ENCODE assay signal across 14 cellular contexts in genomic region chr2:19911799-19912509, GRCh38. TPM values are rescaled to one million over a fixed set of nuclear protein-coding genes. Genes with fewer than 3 reads are reported as not detected.
A peak's percentile ranks its signal among the peaks of the same experiment; 100 is the strongest.
DNase-seq lines count a peak whose midpoint lies in the region; ATAC-seq and TF ChIP-seq lines count a peak whose summit lies in the region.
"Had no signal": no experiment of that assay in that cellular context is flagged by ENCODE, and none has a peak within 500 bp of the region (broad histone marks: within the 10 kb centered on the region; RNA-seq: fewer than 3 reads in every experiment).

No MANE protein-coding gene starts in this region.

- no peaks in the 10 kb centered on the region for H3K27me3 ChIP-seq in kidney epithelial cell (ENCODE audit: control insufficient read depth, insufficient read depth, low read length)
- no peaks in the 10 kb centered on the region for H3K27me3 ChIP-seq in WERI-Rb-1 (ENCODE audit: insufficient read depth, low read depth, severe bottlenecking)
- H3K27me3 ChIP-seq: testis had no signal

- no peak for TF ChIP-seq RAD21 in Ishikawa (IDR thresholded peaks at IDR 0.05; ENCODE audit: low read depth)

- H3K36me3 ChIP-seq in kidney epithelial cell (ENCODE audit: control insufficient read depth, insufficient read depth, low read length) = no peaks in the 10 kb centered on the region
- H3K36me3 ChIP-seq in WERI-Rb-1 = peaks cover 3% of the 10 kb centered on the region

- no peaks in the 10 kb centered on the region for H3K9me3 ChIP-seq in WERI-Rb-1 (ENCODE audit: severe bottlenecking)
- H3K9me3 ChIP-seq: mucosa of descending colon, testis had no signal

- TF ChIP-seq EP300 in Ishikawa (IDR thresholded peaks at IDR 0.05; ENCODE audit: borderline replicate concordance) = no peak

- ATAC-seq in HG02571 (IDR thresholded peaks at IDR 0.05; ENCODE audit: unreplicated experiment) = no peak
- ATAC-seq: GM23338, mucosa of descending colon had no signal

- H3K27ac ChIP-seq in WERI-Rb-1 = no peak overlapping the region
- H3K27ac ChIP-seq: testis had no signal

- in situ Hi-C loops in astrocyte of the spinal cord (cut with HindIII; ENCODE audit: low sequenced_read_pairs) = no loop called here

- DNase-seq in AG20443 (ENCODE audit: low spot score) = peak; percentile 60
- DNase-seq in astrocyte of the spinal cord (ENCODE audit: low read depth, low spot score) = peak; percentile 97
- peak; percentile 99 for DNase-seq in kidney epithelial cell (ENCODE audit: low read depth)
- no peak for DNase-seq in NCI-H2081 (lab: John Stamatoyannopoulos, UW)
- DNase-seq in WERI-Rb-1 = no peak
- no peak for DNase-seq in NCI-H1048 (lab: John Stamatoyannopoulos, UW)
- DNase-seq: activated CD4-positive, alpha-beta T cell treated with anti-CD3 and anti-CD28 coated beads, Interleukin-2, amount 50 U/mL, for 4 hours; mucosa of descending colon; NCI-H524 treated with DMSO at 0.1 percent for 48 hours; retina; testis had no signal

- no peak overlapping the region for H3K4me3 ChIP-seq in astrocyte of the spinal cord (ENCODE audit: low read depth, low read length)
- no peak overlapping the region for H3K4me3 ChIP-seq in kidney epithelial cell (ENCODE audit: low read depth, low read length)
- H3K4me3 ChIP-seq in WERI-Rb-1 (ENCODE audit: low read depth, low read length) = no peak overlapping the region
- H3K4me3 ChIP-seq: GM23338, mucosa of descending colon, testis had no signal

- no peak for TF ChIP-seq CTCF in astrocyte of the spinal cord (IDR thresholded peaks at IDR 0.05; ENCODE audit: low read depth, low read length)
- TF ChIP-seq CTCF in kidney epithelial cell (IDR thresholded peaks at IDR 0.05; ENCODE audit: insufficient read depth, low read length, poor library complexity, severe bottlenecking) = no peak
- TF ChIP-seq CTCF in WERI-Rb-1 (IDR thresholded peaks at IDR 0.05; ENCODE audit: low read depth, low read length) = no peak

TF ChIP-seq in Ishikawa, 13 proteins besides CTCF, POLR2A, EP300 and RAD21:
- TF ChIP-seq CEBPB (IDR thresholded peaks at IDR 0.05) = peak; percentile 20; the same call in 1 of the 2 replicates
- peak; percentile 14; the same call in 1 of the 2 replicates for TF ChIP-seq TEAD4 (IDR thresholded peaks at IDR 0.05)
- TF ChIP-seq FOXM1 (IDR thresholded peaks at IDR 0.05; ENCODE audit: borderline replicate concordance, low read depth) = no peak

RNA-seq across cellular contexts. Expression of gene TTC32, which starts 10.2 kb away (rescaled TPM):
- 2.8 and 3.6 TPM in 2 replicates for total RNA-seq in kidney epithelial cell

Comparison
In these comparisons a context has a peak if more than half of its experiments do, and no peak if none do; other contexts are left out.
1. DNase-seq: peak in AG20443 (single experiment), astrocyte of the spinal cord (single experiment) and kidney epithelial cell (single experiment); none in NCI-H2081 (0 of 2), WERI-Rb-1 (single experiment) and NCI-H1048 (single experiment).